In the genomic region with DNA sequence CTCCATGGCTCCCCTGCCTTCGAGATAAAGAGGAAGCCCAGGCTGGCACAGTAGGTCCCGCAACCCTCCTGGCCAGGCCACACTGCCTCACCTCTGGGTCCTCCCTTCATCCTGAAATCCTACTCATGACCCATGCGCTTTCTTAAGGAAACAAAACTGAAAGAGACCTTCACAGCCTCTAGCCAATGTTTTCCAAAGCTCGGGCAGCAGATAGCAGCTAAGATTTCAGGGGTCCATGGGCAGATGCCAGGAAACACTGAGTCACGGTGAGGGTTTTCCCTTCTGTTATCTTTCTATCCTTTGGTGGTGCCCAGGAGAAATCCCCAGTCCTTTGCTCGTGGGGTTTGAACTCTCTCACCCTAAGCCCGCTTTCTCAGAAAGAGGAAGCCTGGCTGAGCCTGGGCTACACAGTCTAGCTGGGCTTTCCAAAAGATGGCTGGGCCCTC, we compare ENCODE assay signal across 1 cellular context.
A peak's percentile ranks its signal among the peaks of the same experiment; 100 is the strongest.
TF ChIP-seq lines count a peak whose summit lies in the region.

No MANE protein-coding gene starts in this region.

TF ChIP-seq in K562, 482 proteins besides CTCF, POLR2A, EP300 and RAD21 (continued from another document):
- TF ChIP-seq, protein P1, sequence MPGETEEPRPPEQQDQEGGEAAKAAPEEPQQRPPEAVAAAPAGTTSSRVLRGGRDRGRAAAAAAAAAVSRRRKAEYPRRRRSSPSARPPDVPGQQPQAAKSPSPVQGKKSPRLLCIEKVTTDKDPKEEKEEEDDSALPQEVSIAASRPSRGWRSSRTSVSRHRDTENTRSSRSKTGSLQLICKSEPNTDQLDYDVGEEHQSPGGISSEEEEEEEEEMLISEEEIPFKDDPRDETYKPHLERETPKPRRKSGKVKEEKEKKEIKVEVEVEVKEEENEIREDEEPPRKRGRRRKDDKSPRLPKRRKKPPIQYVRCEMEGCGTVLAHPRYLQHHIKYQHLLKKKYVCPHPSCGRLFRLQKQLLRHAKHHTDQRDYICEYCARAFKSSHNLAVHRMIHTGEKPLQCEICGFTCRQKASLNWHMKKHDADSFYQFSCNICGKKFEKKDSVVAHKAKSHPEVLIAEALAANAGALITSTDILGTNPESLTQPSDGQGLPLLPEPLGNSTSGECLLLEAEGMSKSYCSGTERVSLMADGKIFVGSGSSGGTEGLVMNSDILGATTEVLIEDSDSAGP (CRISPR knock-in tag; IDR thresholded peaks at IDR 0.05), result no peak
- peak; percentile 51; the same call in 1 of the 2 replicates for TF ChIP-seq SMARCE1 (IDR thresholded peaks at IDR 0.05)
- peak; percentile 23; the same call in 1 of the 2 replicates for TF ChIP-seq CTBP1 (IDR thresholded peaks at IDR 0.05; ENCODE audit: borderline replicate concordance)
- TF ChIP-seq NFE2 (IDR thresholded peaks at IDR 0.05; ENCODE audit: low read depth), result peak; percentile 27; the same call in 1 of the 2 replicates
TF ChIP-seq in K562: peak in this region for 5.
